In the genomic region with DNA sequence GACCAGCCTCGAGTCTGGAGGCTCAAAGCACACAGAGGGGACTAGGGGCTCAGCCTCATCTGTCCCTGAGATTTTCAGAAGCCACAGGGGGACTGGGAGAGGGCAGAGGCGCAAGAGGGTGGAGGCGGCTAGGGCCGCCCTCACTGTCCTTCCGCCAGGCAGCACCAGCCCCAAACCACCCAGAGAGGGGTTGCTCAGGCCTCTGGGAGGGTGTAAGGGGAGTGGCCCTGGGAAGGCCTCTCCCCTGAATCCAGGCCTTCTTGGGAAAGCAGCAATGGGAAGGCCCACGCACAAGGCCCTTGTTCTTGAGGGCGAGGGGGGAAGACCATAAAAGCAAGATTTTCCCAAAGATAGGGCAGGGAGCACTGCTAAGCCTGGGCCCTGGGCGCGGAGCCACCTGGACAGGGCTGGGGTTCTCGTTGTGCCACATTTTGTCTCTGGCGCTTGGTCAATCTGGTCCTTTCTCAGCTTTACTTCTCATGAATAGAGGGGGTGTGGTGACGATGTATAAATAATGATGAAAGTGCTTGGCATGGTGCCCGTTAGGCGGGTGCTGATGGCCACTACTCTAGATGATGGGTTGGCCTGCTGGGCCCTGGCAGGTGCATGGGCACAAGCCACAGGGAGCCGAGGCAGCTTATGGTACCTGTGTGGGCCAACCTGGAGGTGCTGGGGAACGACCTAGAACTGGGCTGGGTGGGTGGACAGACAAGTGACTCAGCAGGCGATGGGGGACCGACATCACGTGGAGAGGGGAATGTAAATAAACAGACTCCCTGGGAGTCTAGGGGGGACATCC, we compare ENCODE assay signal across 11 cellular contexts. TPM values are rescaled to one million over a fixed set of nuclear protein-coding genes. Genes with fewer than 3 reads are reported as not detected.
A peak's percentile ranks its signal among the peaks of the same experiment; 100 is the strongest.
DNase-seq lines count a peak whose midpoint lies in the region; ATAC-seq, FAIRE-seq and TF ChIP-seq lines count a peak whose summit lies in the region.
"Had no signal": no experiment of that assay in that cellular context is flagged by ENCODE, and none has a peak within 500 bp of the region (broad histone marks: within the 10 kb centered on the region; RNA-seq: fewer than 3 reads in every experiment).

No MANE protein-coding gene starts in this region.

- no peaks in the 10 kb centered on the region for H3K9me3 ChIP-seq in astrocyte (ENCODE audit: insufficient read depth, low read depth, low read length)
- H3K9me3 ChIP-seq in tibial artery = no peaks in the 10 kb centered on the region
- H3K9me3 ChIP-seq: SJCRH30, tibial nerve had no signal

- no peak overlapping the region for H3K27ac Mint-ChIP-seq in astrocyte (ENCODE audit: unreplicated experiment)
- H3K27ac Mint-ChIP-seq in neural crest cell (ENCODE audit: unreplicated experiment) = no peak overlapping the region
- H3K27ac Mint-ChIP-seq: memory B cell had no signal

- H3K36me3 ChIP-seq in astrocyte (ENCODE audit: insufficient read depth, low read length) = no peaks in the 10 kb centered on the region
- H3K36me3 ChIP-seq in tibial artery = no peaks in the 10 kb centered on the region
- H3K36me3 ChIP-seq: SJCRH30, tibial nerve had no signal

- H3K79me2 ChIP-seq in astrocyte (ENCODE audit: insufficient read depth, low read length) = no peaks in the 10 kb centered on the region

- H3K27ac ChIP-seq in astrocyte (ENCODE audit: low read depth, low read length) = no peak overlapping the region
- H3K27ac ChIP-seq in tibial artery = no peak overlapping the region
- H3K27ac ChIP-seq: SJCRH30 had no signal

- no peak overlapping the region for H2AFZ ChIP-seq in astrocyte (ENCODE audit: low read depth, low read length)

- no peaks in the 10 kb centered on the region for H3K9me3 Mint-ChIP-seq in astrocyte (ENCODE audit: unreplicated experiment)
- no peaks in the 10 kb centered on the region for H3K9me3 Mint-ChIP-seq in neural crest cell
- H3K9me3 Mint-ChIP-seq: memory B cell had no signal

- intact Hi-C loops in tibial artery (cut with DNase I; ENCODE audit: low total_unique reads) = loop anchor here (1.0 to 5.0 kb wide), 3 partner anchors 82 to 436 kb away; no protein-coding TSS in a partner anchor

- TF ChIP-seq CTCF in astrocyte (IDR thresholded peaks at IDR 0.05; ENCODE audit: insufficient read depth, low read depth, low read length) = no peak
- TF ChIP-seq CTCF in neural crest cell (conservative IDR thresholded peaks at IDR 0.05) = no peak
- TF ChIP-seq CTCF in tibial artery (IDR thresholded peaks at IDR 0.05) = no peak

- H4K20me1 ChIP-seq in astrocyte (ENCODE audit: insufficient read depth, low read length) = peaks cover 4% of the 10 kb centered on the region

- peak overlapping the region; percentile 37 for H3K4me3 Mint-ChIP-seq in astrocyte (ENCODE audit: unreplicated experiment)
- peak overlapping the region; percentile 66 for H3K4me3 Mint-ChIP-seq in neural crest cell
- H3K4me3 Mint-ChIP-seq: memory B cell had no signal

- peaks cover 17% of the 10 kb centered on the region for H3K4me1 Mint-ChIP-seq in astrocyte (ENCODE audit: low read depth, unreplicated experiment)
- peaks cover 20% of the 10 kb centered on the region for H3K4me1 Mint-ChIP-seq in neural crest cell

- H3K9ac ChIP-seq in astrocyte (ENCODE audit: low read length) = no peak overlapping the region

- no peak overlapping the region for H3K4me2 ChIP-seq in astrocyte (ENCODE audit: low read length)

- DNase-seq in Daoy (ENCODE audit: low read depth) (peak; percentile 65), NCI-H146 treated with DMSO at 0.1 percent for 48 hours (lab: John Stamatoyannopoulos, UW; ENCODE audit: unreplicated experiment) (peak; percentile 95), astrocyte (ENCODE audit: low read depth) (no peak), neural crest cell (ENCODE audit: low read depth, low spot score) (no peak), H54 (ENCODE audit: insufficient read length, low spot score) (no peak), tibial artery (no peak), HK-2 (ENCODE audit: unreplicated experiment) (no peak)

- H3K36me3 Mint-ChIP-seq in astrocyte (ENCODE audit: low read depth, unreplicated experiment) = peaks cover 2% of the 10 kb centered on the region
- no peaks in the 10 kb centered on the region for H3K36me3 Mint-ChIP-seq in neural crest cell (ENCODE audit: low read depth)

- H3K27me3 Mint-ChIP-seq in astrocyte (ENCODE audit: low read depth, unreplicated experiment) (no peaks in the 10 kb centered on the region), neural crest cell (ENCODE audit: low read depth) (peaks cover 3% of the 10 kb centered on the region)

- ATAC-seq in HG03571 (IDR thresholded peaks at IDR 0.05; ENCODE audit: unreplicated experiment) = no peak

- FAIRE-seq in astrocyte (lab: Jason Lieb, UNC) = no peak
- FAIRE-seq in H54 (lab: Jason Lieb, UNC) = no peak

- H3K4me3 ChIP-seq in astrocyte (ENCODE audit: insufficient read depth, low read depth, low read length) (no peak overlapping the region), tibial artery (no peak overlapping the region)

- H3K27me3 ChIP-seq in astrocyte (ENCODE audit: insufficient read depth, low read length) (no peaks in the 10 kb centered on the region), tibial artery (no peaks in the 10 kb centered on the region)

- no peak for TF ChIP-seq POLR2A in H54 (IDR thresholded peaks at IDR 0.05; ENCODE audit: low read depth, low read length)

- H3K4me1 ChIP-seq in astrocyte (ENCODE audit: insufficient read depth, low read length) = peaks cover 33% of the 10 kb centered on the region
- peaks cover 0 to 36% (median 23%) of the 10 kb centered on the region in 4 donors for H3K4me1 ChIP-seq in tibial artery

RNA-seq across cellular contexts. Expression of gene SAMD10, which starts 4.8 kb away (rescaled TPM):
- total RNA-seq in Daoy (2014; rRNA removed; shearing (Covaris generic)) = 0.86 and 1.2 TPM in 2 replicates
- 2.7 and 4.3 TPM in 2 replicates for total RNA-seq in astrocyte
- total RNA-seq in neural crest cell = 6.4 and 8.0 TPM in 2 replicates
- total RNA-seq: SJCRH30 had no signal

RNA-seq across cellular contexts. Expression of gene ZNF512B, which starts 4.9 kb away (rescaled TPM):
- total RNA-seq in Daoy (2014; rRNA removed; shearing (Covaris generic)) = 3.9 and 4.5 TPM in 2 replicates
- total RNA-seq in astrocyte = 27.5 and 27.7 TPM in 2 replicates
- total RNA-seq in neural crest cell = 33.0 and 34.0 TPM in 2 replicates

RNA-seq across cellular contexts. Expression of gene PRPF6, which starts 6.3 kb away (rescaled TPM):
- total RNA-seq in Daoy (2014; rRNA removed; shearing (Covaris generic)) = 81.6 and 82.7 TPM in 2 replicates
- total RNA-seq in astrocyte = 52.3 and 52.6 TPM in 2 replicates
- 77.4 and 81.5 TPM in 2 replicates for total RNA-seq in neural crest cell

RNA-seq across cellular contexts. Expression of gene UCKL1, which starts 18.4 kb away (rescaled TPM):
- 3.1 and 6.3 TPM in 2 replicates for total RNA-seq in Daoy (2014; rRNA removed; shearing (Covaris generic))
- total RNA-seq in astrocyte (33.0 and 33.4 TPM in 2 replicates), neural crest cell (39.3 and 39.9 TPM in 2 replicates)

Comparison
In these comparisons a context has a peak if more than half of its experiments do, and no peak if none do; other contexts are left out.
1. DNase-seq: peak in Daoy (single experiment) and NCI-H146 treated with DMSO at 0.1 percent for 48 hours (single experiment); none in astrocyte (single experiment), neural crest cell (single experiment), H54 (single experiment), tibial artery (0 of 2) and HK-2 (single experiment).